Comparison of ENCODE assay signal across 1 cellular context in the genomic region with DNA sequence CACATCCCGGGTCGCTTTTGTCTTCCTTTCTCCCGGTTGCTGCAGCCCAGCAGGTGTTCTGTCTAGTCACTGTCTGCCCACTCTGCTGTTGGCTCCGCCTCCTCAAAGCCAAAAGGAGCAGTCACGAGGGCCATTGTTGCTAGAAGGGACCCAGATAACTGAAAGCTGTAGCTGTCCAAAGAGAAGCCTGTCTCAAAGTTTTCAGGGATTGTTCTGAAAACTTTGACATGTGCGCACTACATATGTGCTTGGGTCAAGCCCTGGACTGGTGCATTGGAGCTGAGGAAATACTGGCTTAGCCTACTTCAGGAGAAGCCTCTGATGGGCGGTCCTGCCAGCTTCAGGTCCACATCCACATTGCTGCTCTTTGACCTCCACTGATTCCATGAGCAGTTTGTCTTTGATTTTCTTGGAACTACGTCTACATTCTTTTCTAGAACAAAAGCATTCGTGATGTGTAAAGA.
TF ChIP-seq lines count a peak whose summit lies in the region.

No MANE protein-coding gene starts in this region.

TF ChIP-seq in GM23338, 12 proteins besides CTCF, POLR2A, EP300 and RAD21 (continued from another document):
- no peak for TF ChIP-seq REST (IDR thresholded peaks at IDR 0.05; ENCODE audit: unreplicated experiment)
- no peak for TF ChIP-seq ZNF114 (CRISPR knock-in tag; IDR thresholded peaks at IDR 0.05)
- TF ChIP-seq, protein P1, sequence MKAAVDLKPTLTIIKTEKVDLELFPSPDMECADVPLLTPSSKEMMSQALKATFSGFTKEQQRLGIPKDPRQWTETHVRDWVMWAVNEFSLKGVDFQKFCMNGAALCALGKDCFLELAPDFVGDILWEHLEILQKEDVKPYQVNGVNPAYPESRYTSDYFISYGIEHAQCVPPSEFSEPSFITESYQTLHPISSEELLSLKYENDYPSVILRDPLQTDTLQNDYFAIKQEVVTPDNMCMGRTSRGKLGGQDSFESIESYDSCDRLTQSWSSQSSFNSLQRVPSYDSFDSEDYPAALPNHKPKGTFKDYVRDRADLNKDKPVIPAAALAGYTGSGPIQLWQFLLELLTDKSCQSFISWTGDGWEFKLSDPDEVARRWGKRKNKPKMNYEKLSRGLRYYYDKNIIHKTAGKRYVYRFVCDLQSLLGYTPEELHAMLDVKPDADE (IDR thresholded peaks at IDR 0.05), result no peak
- TF ChIP-seq JUNB (IDR thresholded peaks at IDR 0.05; ENCODE audit: unreplicated experiment), result no peak
- TF ChIP-seq ZNF462 (CRISPR knock-in tag; IDR thresholded peaks at IDR 0.05), result no peak
- TF ChIP-seq STAT1 (IDR thresholded peaks at IDR 0.05; ENCODE audit: unreplicated experiment), result no peak
